Comparison of ENCODE assay signal across 8 cellular contexts in the genomic region with DNA sequence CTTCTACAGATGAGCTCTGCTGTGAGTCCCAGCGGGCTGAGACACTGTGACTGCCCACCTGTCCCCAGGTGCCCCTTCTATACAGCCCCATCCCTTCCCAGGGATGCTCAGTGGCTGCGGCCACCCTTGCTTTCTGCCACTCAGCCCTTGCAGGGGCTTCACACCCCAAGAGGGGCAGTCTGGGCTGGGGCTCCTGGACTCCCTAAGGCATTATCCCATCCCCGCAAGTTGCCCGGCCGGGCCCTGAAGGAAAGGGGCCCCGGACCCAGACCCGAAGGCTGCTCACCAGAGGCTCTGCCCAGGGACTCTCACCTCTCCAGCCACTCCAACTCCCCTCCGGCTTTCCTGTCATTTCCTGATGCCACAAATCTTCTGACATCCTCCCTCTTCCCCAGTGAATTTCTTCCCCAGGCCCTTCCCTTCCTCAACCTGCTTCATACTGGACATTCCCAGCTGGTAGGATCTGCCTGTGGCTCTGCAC.
DNase-seq lines count a peak whose midpoint lies in the region; ATAC-seq and TF ChIP-seq lines count a peak whose summit lies in the region.

No MANE protein-coding gene starts in this region.

- peaks cover 18% of the 10 kb centered on the region for H3K4me1 Mint-ChIP-seq in activated naive CD8-positive, alpha-beta T cell treated with anti-CD3 and anti-CD28 coated beads, Interleukin-2, amount 10 ng/mL, durations not matched to agents 7 days and 5 days
- H3K4me1 Mint-ChIP-seq in activated naive CD8-positive, alpha-beta T cell treated with anti-CD3 and anti-CD28 coated beads, Interleukin-2, amount 50 U/mL, for 24 hours = peaks cover 9% of the 10 kb centered on the region
- peaks cover 7 to 16% of the 10 kb centered on the region in 2 donors for H3K4me1 Mint-ChIP-seq in natural killer cell

- POLR2A ChIA-PET in activated naive CD8-positive, alpha-beta T cell treated with anti-CD3 and anti-CD28 coated beads, Interleukin-2, amount 10 ng/mL, durations not matched to agents 7 days and 5 days (lab: Charles Lee) = interaction anchor here (0.6 to 15.9 kb wide), 4 partner anchors 10 to 102 kb away, joined by 3 to 247 read pairs (median 4); a partner anchor contains a TSS

- TF ChIP-seq POLR2A in uterus (IDR thresholded peaks at IDR 0.05) = no peak

- DNase-seq in activated naive CD8-positive, alpha-beta T cell treated with anti-CD3 and anti-CD28 coated beads, Interleukin-2, amount 10 ng/mL, durations not matched to agents 7 days and 5 days = no peak
- DNase-seq in activated naive CD8-positive, alpha-beta T cell treated with anti-CD3 and anti-CD28 coated beads, Interleukin-2, amount 50 U/mL, for 24 hours = no peak
- DNase-seq in natural killer cell (peak; percentile 14), uterus (no peak), NCI-H1436 treated with DMSO at 0.1 percent for 48 hours (lab: John Stamatoyannopoulos, UW) (no peak), NCI-H226 (no peak)

- no peaks in the 10 kb centered on the region for H3K27me3 ChIP-seq in uterus

- TF ChIP-seq CTCF in natural killer cell (IDR thresholded peaks at IDR 0.05) (no peak), uterus (IDR thresholded peaks at IDR 0.05) (no peak)

- H3K4me3 ChIP-seq in uterus = no peak overlapping the region

- H3K4me3 Mint-ChIP-seq in activated naive CD8-positive, alpha-beta T cell treated with anti-CD3 and anti-CD28 coated beads, Interleukin-2, amount 10 ng/mL, durations not matched to agents 7 days and 5 days = no peak overlapping the region
- no peak overlapping the region for H3K4me3 Mint-ChIP-seq in activated naive CD8-positive, alpha-beta T cell treated with anti-CD3 and anti-CD28 coated beads, Interleukin-2, amount 50 U/mL, for 24 hours
- no peak overlapping the region for H3K4me3 Mint-ChIP-seq in natural killer cell

- H3K36me3 ChIP-seq in uterus = no peaks in the 10 kb centered on the region

- peak overlapping the region; percentile 65 for H3K27ac ChIP-seq in cingulate gyrus (ENCODE audit: low read depth, low read length)
- peak overlapping the region; percentile 68 to 72 for H3K27ac ChIP-seq in uterus

- no peaks in the 10 kb centered on the region for H3K9me3 Mint-ChIP-seq in activated naive CD8-positive, alpha-beta T cell treated with anti-CD3 and anti-CD28 coated beads, Interleukin-2, amount 10 ng/mL, durations not matched to agents 7 days and 5 days
- no peaks in the 10 kb centered on the region for H3K9me3 Mint-ChIP-seq in activated naive CD8-positive, alpha-beta T cell treated with anti-CD3 and anti-CD28 coated beads, Interleukin-2, amount 50 U/mL, for 24 hours
- no peaks in the 10 kb centered on the region for H3K9me3 Mint-ChIP-seq in natural killer cell

- no peak for ATAC-seq in activated naive CD8-positive, alpha-beta T cell treated with anti-CD3 and anti-CD28 coated beads, Interleukin-2, amount 10 ng/mL, durations not matched to agents 7 days and 5 days (ENCODE audit: low read depth)
- no peak for ATAC-seq in activated naive CD8-positive, alpha-beta T cell treated with anti-CD3 and anti-CD28 coated beads, Interleukin-2, amount 50 U/mL, for 24 hours
- ATAC-seq in natural killer cell (no peak), GM18519 (IDR thresholded peaks at IDR 0.05; ENCODE audit: low FRiP score, unreplicated experiment) (no peak)

- intact Hi-C loops in natural killer cell (cut with micrococcal nuclease) (no loop called here), uterus (cut with DNase I; ENCODE audit: low total_unique reads) (loop anchor here (5.0 kb wide), 2 partner anchors 87 to 102 kb away; a partner anchor contains a TSS)

- no peaks in the 10 kb centered on the region for H3K36me3 Mint-ChIP-seq in activated naive CD8-positive, alpha-beta T cell treated with anti-CD3 and anti-CD28 coated beads, Interleukin-2, amount 10 ng/mL, durations not matched to agents 7 days and 5 days
- no peaks in the 10 kb centered on the region for H3K36me3 Mint-ChIP-seq in activated naive CD8-positive, alpha-beta T cell treated with anti-CD3 and anti-CD28 coated beads, Interleukin-2, amount 50 U/mL, for 24 hours (ENCODE audit: low read depth)
- no peaks in the 10 kb centered on the region for H3K36me3 Mint-ChIP-seq in natural killer cell

- peaks cover 4% of the 10 kb centered on the region for H3K27me3 Mint-ChIP-seq in activated naive CD8-positive, alpha-beta T cell treated with anti-CD3 and anti-CD28 coated beads, Interleukin-2, amount 10 ng/mL, durations not matched to agents 7 days and 5 days
- no peaks in the 10 kb centered on the region for H3K27me3 Mint-ChIP-seq in activated naive CD8-positive, alpha-beta T cell treated with anti-CD3 and anti-CD28 coated beads, Interleukin-2, amount 50 U/mL, for 24 hours
- H3K27me3 Mint-ChIP-seq in natural killer cell (ENCODE audit: low read depth in 2 of 2) = peaks cover 8 to 13% of the 10 kb centered on the region in 2 donors

- H3K9me3 ChIP-seq in uterus = no peaks in the 10 kb centered on the region

- H3K4me1 ChIP-seq in uterus = peaks cover 3 to 12% of the 10 kb centered on the region in 2 donors

- peak overlapping the region; percentile 73 for H3K27ac Mint-ChIP-seq in activated naive CD8-positive, alpha-beta T cell treated with anti-CD3 and anti-CD28 coated beads, Interleukin-2, amount 10 ng/mL, durations not matched to agents 7 days and 5 days
- H3K27ac Mint-ChIP-seq in activated naive CD8-positive, alpha-beta T cell treated with anti-CD3 and anti-CD28 coated beads, Interleukin-2, amount 50 U/mL, for 24 hours = no peak overlapping the region
- H3K27ac Mint-ChIP-seq in natural killer cell = no peak overlapping the region
